1 cellular context compared by ENCODE assay signal in genomic region chr9:128252317-128253139, GRCh38.
TF ChIP-seq lines count a peak whose summit lies in the region.

No MANE protein-coding gene starts in this region.

TF ChIP-seq in HCT116, 20 proteins besides CTCF, POLR2A, EP300 and RAD21 (continued from another document):
- TF ChIP-seq ATF3 (IDR thresholded peaks at IDR 0.05) (no peak), REST (IDR thresholded peaks at IDR 0.05; ENCODE audit: low read depth) (no peak), SP1 (IDR thresholded peaks at IDR 0.05; ENCODE audit: low read depth) (no peak), TCF7L2 (IDR thresholded peaks at IDR 0.05; ENCODE audit: borderline replicate concordance, extremely low read depth, insufficient read depth, insufficient read length) (no peak), EZH2phosphoT487 (IDR thresholded peaks at IDR 0.05; ENCODE audit: borderline replicate concordance) (no peak), CEBPB (IDR thresholded peaks at IDR 0.05; ENCODE audit: low read depth) (no peak), ELF1 (IDR thresholded peaks at IDR 0.05; ENCODE audit: borderline replicate concordance, low read depth) (no peak), ZBTB33 (IDR thresholded peaks at IDR 0.05; ENCODE audit: extremely low read depth, insufficient replicate concordance, low read length) (no peak), FOSL1 (IDR thresholded peaks at IDR 0.05; ENCODE audit: low read depth) (no peak), ZFX (IDR thresholded peaks at IDR 0.05) (no peak), ZNF274 (IDR thresholded peaks at IDR 0.05; ENCODE audit: low read depth, low read length) (no peak), YY1 (IDR thresholded peaks at IDR 0.05; ENCODE audit: extremely low read depth, insufficient replicate concordance, low read depth, low read length) (no peak), EGR1 (IDR thresholded peaks at IDR 0.05; ENCODE audit: low read depth) (no peak)
